Comparison of ENCODE assay signal across 16 cellular contexts in genomic region chr2:46385786-46386577, GRCh38.
DNase-seq lines count a peak whose midpoint lies in the region; ATAC-seq and TF ChIP-seq lines count a peak whose summit lies in the region.
"Had no signal": no experiment of that assay in that cellular context is flagged by ENCODE, and none has a peak within 500 bp of the region (broad histone marks: within the 10 kb centered on the region; RNA-seq: fewer than 3 reads in every experiment).

No MANE protein-coding gene starts in this region.

- no peaks in the 10 kb centered on the region for H3K9me3 Mint-ChIP-seq in dendritic cell treated with granulocyte-macrophage colony-stimulating factor and Interleukin-4, amounts not matched to agents 40 ng/mL and 50 ng/mL, for 4 days

- H3K4me3 ChIP-seq in lung: no peak overlapping the region
- H3K4me3 ChIP-seq: HAP-1 had no signal

- no peaks in the 10 kb centered on the region for H3K9me3 ChIP-seq in lung (ENCODE audit: control insufficient read depth in 2 of 2, insufficient read depth in 1 of 2, low read length in 1 of 2)
- H3K9me3 ChIP-seq: HAP-1 had no signal

- H3K27me3 ChIP-seq in lung (ENCODE audit: control insufficient read depth, insufficient read depth): no peaks in the 10 kb centered on the region
- H3K27me3 ChIP-seq: brain microvascular endothelial cell had no signal

- H3K27ac Mint-ChIP-seq in dendritic cell treated with granulocyte-macrophage colony-stimulating factor and Interleukin-4, amounts not matched to agents 40 ng/mL and 50 ng/mL, for 4 days: peak overlapping the region; percentile 68

- H3K27ac ChIP-seq in lung (ENCODE audit: low read depth in 1 of 2, low read length in 1 of 2): peak overlapping the region in 1 of 2 donors; percentile 48
- H3K27ac ChIP-seq: brain microvascular endothelial cell, C4-2B had no signal

- H3K36me3 Mint-ChIP-seq in dendritic cell treated with granulocyte-macrophage colony-stimulating factor and Interleukin-4, amounts not matched to agents 40 ng/mL and 50 ng/mL, for 4 days (ENCODE audit: low read depth): peaks cover 63% of the 10 kb centered on the region

- 53 to 70% methylated on average over 18 of the region's 18 CpGs for WGBS in lung, 2 donors

- peaks cover 0 to 9% of the 10 kb centered on the region in 2 donors for H3K4me1 ChIP-seq in lung (ENCODE audit: control insufficient read depth in 2 of 2, insufficient read depth in 2 of 2, low read length in 2 of 2)
- H3K4me1 ChIP-seq: HAP-1 had no signal

- ATAC-seq in lung (ENCODE audit: insufficient read depth, low FRiP score): no peak
- no peak for ATAC-seq in HG03439 (IDR thresholded peaks at IDR 0.05; ENCODE audit: unreplicated experiment)

- TF ChIP-seq CTCF in lung (IDR thresholded peaks at IDR 0.05; ENCODE audit: control extremely low read depth, extremely low read depth): no peak

- H3K4me3 Mint-ChIP-seq in dendritic cell treated with granulocyte-macrophage colony-stimulating factor and Interleukin-4, amounts not matched to agents 40 ng/mL and 50 ng/mL, for 4 days: no peak overlapping the region

- H3K27me3 Mint-ChIP-seq in dendritic cell treated with granulocyte-macrophage colony-stimulating factor and Interleukin-4, amounts not matched to agents 40 ng/mL and 50 ng/mL, for 4 days: no peaks in the 10 kb centered on the region

- intact Hi-C loops in dendritic cell treated with granulocyte-macrophage colony-stimulating factor and Interleukin-4, amounts not matched to agents 40 ng/mL and 50 ng/mL, for 4 days (cut with micrococcal nuclease): no loop called here

- peaks cover 41% of the 10 kb centered on the region for H3K4me1 Mint-ChIP-seq in dendritic cell treated with granulocyte-macrophage colony-stimulating factor and Interleukin-4, amounts not matched to agents 40 ng/mL and 50 ng/mL, for 4 days (ENCODE audit: low read depth)

- DNase-seq in AG20443 (ENCODE audit: low spot score) (peak; percentile 67), NCI-H226 (peak; percentile 40), lung (ENCODE audit: low spot score) (peak; percentile 27), germinal center (ENCODE audit: low spot score) (no peak), GF-D8 (lab: John Stamatoyannopoulos, UW) (no peak)
- DNase-seq in activated CD4-positive, alpha-beta T cell treated with anti-CD3 and anti-CD28 coated beads for 48 hours: no peak
- DNase-seq: activated T-cell treated with anti-CD3 and anti-CD28 coated beads, Interleukin-2, amount 50 U/mL, for 1 hour; brain microvascular endothelial cell; midbrain; NCI-H1417; right cardiac atrium; T1000 had no signal

- H3K36me3 ChIP-seq in lung (ENCODE audit: control insufficient read depth in 2 of 2, insufficient read depth in 2 of 2, low read length in 2 of 2): peaks cover 36 to 49% of the 10 kb centered on the region in 2 donors
- H3K36me3 ChIP-seq: HAP-1 had no signal

Comparison
In these comparisons a context has a peak if more than half of its experiments do, and no peak if none do; other contexts are left out.
1. DNase-seq: peak in AG20443 (single experiment), NCI-H226 (single experiment) and lung (single experiment); none in germinal center (single experiment), GF-D8 (single experiment) and activated CD4-positive, alpha-beta T cell treated with anti-CD3 and anti-CD28 coated beads for 48 hours (single experiment).